Comparison of ENCODE assay signal across 24 cellular contexts in the genomic region with DNA sequence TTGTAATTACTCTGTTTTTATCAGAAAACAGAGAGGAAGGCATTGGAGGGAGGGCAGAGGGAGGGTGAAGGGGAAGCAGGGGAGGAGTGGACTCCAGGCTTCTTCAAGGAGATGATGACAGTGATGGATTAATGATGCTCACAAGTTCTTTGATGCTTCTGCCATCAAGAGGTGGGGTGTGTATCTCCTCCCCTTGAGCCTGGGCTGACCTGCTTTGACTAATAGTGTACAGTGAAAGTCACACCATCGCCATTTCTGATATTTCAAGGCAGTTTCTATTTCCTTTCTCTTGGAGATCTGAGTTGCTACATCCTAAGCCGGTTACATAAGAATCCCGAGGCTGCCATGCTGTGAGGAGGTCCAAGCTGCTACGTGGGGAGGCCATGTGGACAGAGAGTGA.
DNase-seq lines count a peak whose midpoint lies in the region; ATAC-seq and TF ChIP-seq lines count a peak whose summit lies in the region.
"Had no signal": no experiment of that assay in that cellular context is flagged by ENCODE, and none has a peak within 500 bp of the region (broad histone marks: within the 10 kb centered on the region; RNA-seq: fewer than 3 reads in every experiment).

No MANE protein-coding gene starts in this region.

- no peaks in the 10 kb centered on the region for H3K9me3 ChIP-seq in T-helper 17 cell (ENCODE audit: control insufficient read depth, low read length, poor library complexity, severe bottlenecking)
- H3K9me3 ChIP-seq: adrenal gland, HAP-1, psoas muscle, thyroid gland had no signal

- peaks cover 33% of the 10 kb centered on the region for H3K4me1 Mint-ChIP-seq in T-helper 17 cell
- peaks cover 17 to 33% of the 10 kb centered on the region in 2 donors for H3K4me1 Mint-ChIP-seq in natural killer cell treated with Interleukin-12 subunit alpha and Interleukin-12 subunit beta and Interleukin-15 and Interleukin-18, amount 100 ng/mL, for 72 hours (ENCODE audit: low read depth in 2 of 2)

- H3K27me3 Mint-ChIP-seq in T-helper 17 cell = no peaks in the 10 kb centered on the region
- H3K27me3 Mint-ChIP-seq in natural killer cell treated with Interleukin-12 subunit alpha and Interleukin-12 subunit beta and Interleukin-15 and Interleukin-18, amount 100 ng/mL, for 72 hours = peaks cover 9 to 11% of the 10 kb centered on the region in 2 donors

- H3K4me3 Mint-ChIP-seq in T-helper 17 cell = no peak overlapping the region
- H3K4me3 Mint-ChIP-seq in natural killer cell treated with Interleukin-12 subunit alpha and Interleukin-12 subunit beta and Interleukin-15 and Interleukin-18, amount 100 ng/mL, for 72 hours = peak overlapping the region; percentile 55
- H3K4me3 Mint-ChIP-seq: endodermal cell had no signal

- H3K4me3 ChIP-seq in GM12865 (ENCODE audit: low read depth, low read length) = no peak overlapping the region
- H3K4me3 ChIP-seq: HAP-1, lung, thyroid gland had no signal

- no peak for DNase-seq in activated naive CD4-positive, alpha-beta T cell treated with anti-CD3 and anti-CD28 coated beads, Interleukin-2, amount 50 U/mL, for 72 hours (ENCODE audit: low spot score in 2 of 2)
- no peak for DNase-seq in activated naive CD4-positive, alpha-beta T cell (lab: John Stamatoyannopoulos, UW)
- DNase-seq in GM12865 (ENCODE audit: low read depth) (peak; percentile 38), T-helper 17 cell (no peak), hippocampal formation (lab: John Stamatoyannopoulos, UW) (no peak), putamen (ENCODE audit: low spot score) (no peak)
- DNase-seq in natural killer cell treated with Interleukin-12 subunit alpha and Interleukin-12 subunit beta and Interleukin-15 and Interleukin-18, amount 100 ng/mL, for 72 hours (ENCODE audit: low spot score) = no peak
- DNase-seq: activated B cell treated with CpG ODN at 0.5 μM for 24 hours; activated T-cell treated with anti-CD3 and anti-CD28 coated beads, Interleukin-2, amount 50 U/mL, for 48 hours; adrenal gland; brain microvascular endothelial cell; endodermal cell; islet precursor cell; NCI-H2081; NCI-H524 treated with DMSO at 0.1 percent for 48 hours; psoas muscle; stimulated activated CD4-positive, alpha-beta T cell treated with anti-CD3 and anti-CD28 coated beads, Interleukin-1b, Interleukin-23, amount 100 ng/mL, for 48 hours; stimulated activated naive CD4-positive, alpha-beta T cell treated with Interleukin-2 at 50 U/mL for 16 hours; thyroid gland had no signal

- H3K36me3 Mint-ChIP-seq in activated naive CD4-positive, alpha-beta T cell treated with anti-CD3 and anti-CD28 coated beads, Interleukin-2, amount 50 U/mL, for 72 hours = peaks cover 0 to 17% of the 10 kb centered on the region in 2 donors
- H3K36me3 Mint-ChIP-seq in T-helper 17 cell (ENCODE audit: low read depth) = peaks cover 4% of the 10 kb centered on the region
- peaks cover 15% of the 10 kb centered on the region for H3K36me3 Mint-ChIP-seq in natural killer cell treated with Interleukin-12 subunit alpha and Interleukin-12 subunit beta and Interleukin-15 and Interleukin-18, amount 100 ng/mL, for 72 hours
- H3K36me3 Mint-ChIP-seq: IgD-negative memory B cell had no signal

- H3K27ac Mint-ChIP-seq in activated naive CD4-positive, alpha-beta T cell treated with anti-CD3 and anti-CD28 coated beads, Interleukin-2, amount 50 U/mL, for 72 hours = no peak overlapping the region
- H3K27ac Mint-ChIP-seq in T-helper 17 cell = peak overlapping the region; percentile 93
- H3K27ac Mint-ChIP-seq in natural killer cell treated with Interleukin-12 subunit alpha and Interleukin-12 subunit beta and Interleukin-15 and Interleukin-18, amount 100 ng/mL, for 72 hours = peak overlapping the region in 1 of 2 donors; percentile 21
- H3K27ac Mint-ChIP-seq: activated B cell treated with CpG ODN at 0.5 μM for 24 hours, endodermal cell had no signal

- TF ChIP-seq CTCF in GM12865 (IDR thresholded peaks at IDR 0.05; ENCODE audit: insufficient read depth, low read depth, low read length, missing control alignments) = no peak

- ATAC-seq in activated naive CD4-positive, alpha-beta T cell treated with anti-CD3 and anti-CD28 coated beads, Interleukin-2, amount 50 U/mL, for 72 hours = peak; percentile 43 to 46
- ATAC-seq in T-helper 17 cell (no peak), GM18858 (IDR thresholded peaks at IDR 0.05; ENCODE audit: unreplicated experiment) (no peak)
- ATAC-seq in natural killer cell treated with Interleukin-12 subunit alpha and Interleukin-12 subunit beta and Interleukin-15 and Interleukin-18, amount 100 ng/mL, for 72 hours = peak; percentile 75 to 87
- ATAC-seq: psoas muscle, SK-N-SH treated with all-trans-retinoic acid at 6 μM for 48 hours had no signal

- H3K9me3 Mint-ChIP-seq in activated naive CD4-positive, alpha-beta T cell treated with anti-CD3 and anti-CD28 coated beads, Interleukin-2, amount 50 U/mL, for 72 hours = peaks cover 0 to 12% of the 10 kb centered on the region in 2 donors
- H3K9me3 Mint-ChIP-seq in natural killer cell treated with Interleukin-12 subunit alpha and Interleukin-12 subunit beta and Interleukin-15 and Interleukin-18, amount 100 ng/mL, for 72 hours = peaks cover 2% of the 10 kb centered on the region
- H3K9me3 Mint-ChIP-seq: activated B cell treated with CpG ODN at 0.5 μM for 24 hours, endodermal cell had no signal

Comparison
In these comparisons a context has a peak if more than half of its experiments do, and no peak if none do; other contexts are left out.
1. ATAC-seq: peak in activated naive CD4-positive, alpha-beta T cell treated with anti-CD3 and anti-CD28 coated beads, Interleukin-2, amount 50 U/mL, for 72 hours (2 of 2) and natural killer cell treated with Interleukin-12 subunit alpha and Interleukin-12 subunit beta and Interleukin-15 and Interleukin-18, amount 100 ng/mL, for 72 hours (2 of 2); none in T-helper 17 cell (single experiment) and GM18858 (single experiment).